ENCODE assay signal across 22 cellular contexts in the genomic region with DNA sequence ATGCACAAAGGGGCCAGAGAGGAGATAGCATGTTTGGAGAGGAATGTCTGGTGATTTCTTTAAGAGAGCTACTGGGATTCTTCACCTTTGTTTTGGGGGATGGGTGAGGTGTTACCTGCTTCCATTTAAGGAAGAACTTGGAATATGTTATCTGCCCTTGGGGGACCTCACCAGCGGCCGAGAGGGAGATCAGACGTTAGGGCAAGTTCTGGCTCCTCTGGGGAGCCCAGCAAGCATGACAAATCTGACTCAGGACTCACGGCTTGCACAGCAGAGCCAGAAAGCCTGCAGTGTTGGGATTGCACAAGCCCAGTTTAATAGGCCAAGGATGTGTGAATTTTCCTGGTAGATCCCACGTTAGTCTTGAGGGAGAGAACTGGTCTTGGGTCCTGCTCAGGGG. TPM values are rescaled to one million over a fixed set of nuclear protein-coding genes. Genes with fewer than 3 reads are reported as not detected.
A peak's percentile ranks its signal among the peaks of the same experiment; 100 is the strongest.
DNase-seq lines count a peak whose midpoint lies in the region; ATAC-seq and TF ChIP-seq lines count a peak whose summit lies in the region.
"Had no signal": no experiment of that assay in that cellular context is flagged by ENCODE, and none has a peak within 500 bp of the region (broad histone marks: within the 10 kb centered on the region; RNA-seq: fewer than 3 reads in every experiment).

No MANE protein-coding gene starts in this region.

- H3K36me3 ChIP-seq in endodermal cell (ENCODE audit: control insufficient read depth, insufficient read depth, low read length) (no peaks in the 10 kb centered on the region), lower lobe of right lung (no peaks in the 10 kb centered on the region), Karpas-422 (ENCODE audit: insufficient read depth, low read length) (no peaks in the 10 kb centered on the region)
- H3K36me3 ChIP-seq: colonic mucosa, neutrophil, right atrium auricular region, vagina had no signal

- no peaks in the 10 kb centered on the region for H4K20me1 ChIP-seq in Karpas-422 (ENCODE audit: insufficient read depth, low read depth, low read length)

- peaks cover 6% of the 10 kb centered on the region for H3K4me1 ChIP-seq in endodermal cell (ENCODE audit: control insufficient read depth, insufficient read depth, low read length)
- H3K4me1 ChIP-seq in lower lobe of right lung = peaks cover 16% of the 10 kb centered on the region
- no peaks in the 10 kb centered on the region for H3K4me1 ChIP-seq in Karpas-422 (ENCODE audit: low read length)
- H3K4me1 ChIP-seq: colonic mucosa, right atrium auricular region had no signal

- no peak overlapping the region for H2AFZ ChIP-seq in Karpas-422 (ENCODE audit: low read length)

- H3K9me3 Mint-ChIP-seq in endodermal cell = no peaks in the 10 kb centered on the region
- no peaks in the 10 kb centered on the region for H3K9me3 Mint-ChIP-seq in activated CD8-positive, alpha-beta T cell treated with anti-CD3 and anti-CD28 coated beads for 36 hours
- H3K9me3 Mint-ChIP-seq: CD8-positive, alpha-beta T cell had no signal

- no peak overlapping the region for H3K4me2 ChIP-seq in Karpas-422 (ENCODE audit: low read depth, low read length, poor library complexity, severe bottlenecking)

- no peaks in the 10 kb centered on the region for H3K27me3 ChIP-seq in endodermal cell (ENCODE audit: control insufficient read depth, insufficient read depth, low read length, poor library complexity, severe bottlenecking)
- H3K27me3 ChIP-seq in lower lobe of right lung (ENCODE audit: low read depth) = no peaks in the 10 kb centered on the region
- H3K27me3 ChIP-seq in Karpas-422 (ENCODE audit: low read length) = no peaks in the 10 kb centered on the region
- H3K27me3 ChIP-seq: colonic mucosa, neutrophil, right atrium auricular region, vagina had no signal

- intact Hi-C loops in lower lobe of right lung (cut with DNase I) = no loop called here
- intact Hi-C loops in activated CD8-positive, alpha-beta T cell treated with anti-CD3 and anti-CD28 coated beads for 36 hours (cut with micrococcal nuclease) = no loop called here

- H3K27ac Mint-ChIP-seq in endodermal cell = peak overlapping the region; percentile 83
- no peak overlapping the region for H3K27ac Mint-ChIP-seq in activated CD8-positive, alpha-beta T cell treated with anti-CD3 and anti-CD28 coated beads for 36 hours
- H3K27ac Mint-ChIP-seq: CD8-positive, alpha-beta T cell had no signal

- 58 to 67% methylated on average over 1 to 5 of the region's 5 CpGs for WGBS in endodermal cell (ENCODE audit: insufficient coverage in 1 of 2, insufficient read length in 1 of 2), 2 experiments

- H3K27ac ChIP-seq in endodermal cell (ENCODE audit: low read depth, low read length) (no peak overlapping the region), lower lobe of right lung (no peak overlapping the region), Karpas-422 (ENCODE audit: low read length) (no peak overlapping the region)
- H3K27ac ChIP-seq: colonic mucosa, neutrophil, right atrium auricular region, vagina had no signal

- H3K9me3 ChIP-seq in endodermal cell (ENCODE audit: control insufficient read depth, low read length) (no peaks in the 10 kb centered on the region), lower lobe of right lung (no peaks in the 10 kb centered on the region), Karpas-422 (ENCODE audit: low read length) (no peaks in the 10 kb centered on the region)
- H3K9me3 ChIP-seq: colonic mucosa, mucosa of descending colon, neutrophil, right atrium auricular region, vagina had no signal

- POLR2A ChIA-PET in activated CD8-positive, alpha-beta T cell treated with anti-CD3 and anti-CD28 coated beads for 36 hours (lab: Charles Lee) = no interaction called here

- TF ChIP-seq CTCF in endodermal cell (conservative IDR thresholded peaks at IDR 0.05) = no peak
- no peak for TF ChIP-seq CTCF in lower lobe of right lung (IDR thresholded peaks at IDR 0.05)
- TF ChIP-seq CTCF in activated CD8-positive, alpha-beta T cell treated with anti-CD3 and anti-CD28 coated beads for 36 hours (IDR thresholded peaks at IDR 0.05) = no peak

- no peaks in the 10 kb centered on the region for H3K27me3 Mint-ChIP-seq in endodermal cell (ENCODE audit: insufficient read depth)
- H3K27me3 Mint-ChIP-seq in activated CD8-positive, alpha-beta T cell treated with anti-CD3 and anti-CD28 coated beads for 36 hours = no peaks in the 10 kb centered on the region

- DNase-seq in EL (peak; percentile 50), LHCN-M2 (ENCODE audit: low read depth) (peak; percentile 8), endodermal cell (peak; percentile 61), iPS-NIHi7 (ENCODE audit: extremely low spot score) (peak; percentile 27), lower lobe of right lung (no peak), Karpas-422 (no peak)
- no peak for DNase-seq in activated CD8-positive, alpha-beta T cell treated with anti-CD3 and anti-CD28 coated beads for 36 hours
- DNase-seq in central memory CD4-positive, alpha-beta T cell = no peak
- DNase-seq: activated CD4-positive, CD25-positive, alpha-beta regulatory T cell treated with anti-CD3 and anti-CD28 coated beads, Interleukin-2, amount 50 U/mL, for 72 hours; activated gamma-delta T cell; CD8-positive, alpha-beta T cell; colonic mucosa; KG1; mucosa of descending colon; NCI-H1417; NCI-H2171; NCI-H774; T-helper 9 cell had no signal

- H3K9ac ChIP-seq in endodermal cell (ENCODE audit: extremely low read depth, low read length, poor library complexity, severe bottlenecking) (no peak overlapping the region), Karpas-422 (ENCODE audit: low read length) (no peak overlapping the region)

- H3K4me1 Mint-ChIP-seq in endodermal cell = peaks cover 20% of the 10 kb centered on the region
- H3K4me1 Mint-ChIP-seq in activated CD8-positive, alpha-beta T cell treated with anti-CD3 and anti-CD28 coated beads for 36 hours (ENCODE audit: low read depth) = peaks cover 32% of the 10 kb centered on the region

- no peak overlapping the region for H3K4me3 Mint-ChIP-seq in endodermal cell
- no peak overlapping the region for H3K4me3 Mint-ChIP-seq in activated CD8-positive, alpha-beta T cell treated with anti-CD3 and anti-CD28 coated beads for 36 hours
- H3K4me3 Mint-ChIP-seq: CD8-positive, alpha-beta T cell had no signal

- H3K9me2 ChIP-seq in Karpas-422 (replicated peaks; ENCODE audit: insufficient read depth, low read length) = no peaks in the 10 kb centered on the region

- H3K36me3 Mint-ChIP-seq in endodermal cell (ENCODE audit: low read depth) = no peaks in the 10 kb centered on the region
- no peaks in the 10 kb centered on the region for H3K36me3 Mint-ChIP-seq in activated CD8-positive, alpha-beta T cell treated with anti-CD3 and anti-CD28 coated beads for 36 hours (ENCODE audit: low read depth)
- H3K36me3 Mint-ChIP-seq: CD8-positive, alpha-beta T cell had no signal

- CTCF ChIA-PET in activated CD8-positive, alpha-beta T cell treated with anti-CD3 and anti-CD28 coated beads for 36 hours (lab: Charles Lee) = interaction anchor here (0.8 to 2.6 kb wide), 4 partner anchors 13 to 39 kb away, joined by 3 to 7 read pairs (median 3); no protein-coding TSS in a partner anchor

- no peak overlapping the region for H3K4me3 ChIP-seq in endodermal cell (ENCODE audit: low read length)
- H3K4me3 ChIP-seq in lower lobe of right lung = no peak overlapping the region
- no peak overlapping the region for H3K4me3 ChIP-seq in Karpas-422 (ENCODE audit: low read length)
- H3K4me3 ChIP-seq: colonic mucosa, mucosa of descending colon, right atrium auricular region, vagina had no signal

- ATAC-seq in lower lobe of right lung = no peak
- ATAC-seq in activated CD8-positive, alpha-beta T cell treated with anti-CD3 and anti-CD28 coated beads for 36 hours = no peak
- ATAC-seq: CD8-positive, alpha-beta T cell; mucosa of descending colon had no signal

- H3K79me2 ChIP-seq in Karpas-422 (ENCODE audit: low read length) = no peaks in the 10 kb centered on the region

RNA-seq across cellular contexts. Expression of gene SLC28A3, which starts 40.3 kb away (rescaled TPM):
- total RNA-seq in LHCN-M2 (2014; rRNA removed) (0.13 and 0.23 TPM in 2 replicates), endodermal cell (under 1 TPM in 1 of 2 donors, not detected in 1; 0.11 TPM), lower lobe of right lung (0.15 TPM)
- 0.52 TPM for polyA plus RNA-seq in LHCN-M2 (2012)
- not detected for polyA plus RNA-seq in endodermal cell (2013, experiment 1 of 2)
- not detected for polyA plus RNA-seq in endodermal cell (2013, experiment 2 of 2)
- total RNA-seq in activated CD8-positive, alpha-beta T cell treated with anti-CD3 and anti-CD28 coated beads for 36 hours = under 1 TPM; 0.23 to 0.31 TPM
- not detected in 2 replicates for total RNA-seq in Karpas-422 (2014; rRNA removed; shearing (Covaris generic); ENCODE audit: low replicate concordance)
- total RNA-seq: CD8-positive, alpha-beta T cell; SK-MEL-5 had no signal

Comparison
In these comparisons a context has a peak if more than half of its experiments do, and no peak if none do; other contexts are left out.
1. DNase-seq: peak in EL (single experiment), LHCN-M2 (single experiment), endodermal cell (single experiment) and iPS-NIHi7 (single experiment); none in lower lobe of right lung (single experiment), activated CD8-positive, alpha-beta T cell treated with anti-CD3 and anti-CD28 coated beads for 36 hours (single experiment), Karpas-422 (single experiment) and central memory CD4-positive, alpha-beta T cell (single experiment).